1 cellular context compared by ENCODE assay signal in genomic region chr1:205474571-205474970, GRCh38.
TF ChIP-seq lines count a peak whose summit lies in the region.

No MANE protein-coding gene starts in this region.

TF ChIP-seq in H1, 55 proteins besides CTCF, POLR2A, EP300 and RAD21:
- TF ChIP-seq SIN3A (conservative IDR thresholded peaks at IDR 0.05 in 1 of 2, IDR thresholded peaks at IDR 0.05 in 1 of 2; ENCODE audit: low read depth in 1 of 2, low read length in 2 of 2) (no peak), TAF7 (optimal IDR thresholded peaks at IDR 0.05; ENCODE audit: borderline replicate concordance, low read depth, low read length) (no peak), SAP30 (IDR thresholded peaks at IDR 0.05; ENCODE audit: insufficient read depth, insufficient replicate concordance, low read length) (no peak), YY1 (IDR thresholded peaks at IDR 0.05; ENCODE audit: low read depth, low read length) (no peak), TCF12 (IDR thresholded peaks at IDR 0.05; ENCODE audit: low read depth, low read length) (no peak), HDAC6 (IDR thresholded peaks at IDR 0.05; ENCODE audit: low read depth, low read length) (no peak), CTBP2 (IDR thresholded peaks at IDR 0.05; ENCODE audit: borderline replicate concordance, insufficient read depth, insufficient read length, low read length) (no peak), KDM5A (IDR thresholded peaks at IDR 0.05; ENCODE audit: low read length) (no peak), ATF3 (IDR thresholded peaks at IDR 0.05; ENCODE audit: insufficient read depth, low read depth, low read length) (no peak), ASH2L (IDR thresholded peaks at IDR 0.05; ENCODE audit: low read length) (no peak), BCL11A (IDR thresholded peaks at IDR 0.05; ENCODE audit: low read depth in 2 of 2, low read length in 2 of 2) (no peak), CHD1 (IDR thresholded peaks at IDR 0.05; ENCODE audit: low read depth, low read length) (no peak), RNF2 (IDR thresholded peaks at IDR 0.05; ENCODE audit: borderline replicate concordance, low read depth, low read length, missing control alignments, poor library complexity, severe bottlenecking) (no peak), SIRT6 (IDR thresholded peaks at IDR 0.05; ENCODE audit: low read length) (no peak), PHF8 (conservative IDR thresholded peaks at IDR 0.05; ENCODE audit: low read depth, low read length) (no peak), BRCA1 (IDR thresholded peaks at IDR 0.05; ENCODE audit: low read depth, low read length) (no peak), HDAC2 (IDR thresholded peaks at IDR 0.05; ENCODE audit: borderline replicate concordance in 1 of 2, low read depth in 2 of 2, low read length in 2 of 2) (no peak), KDM1A (IDR thresholded peaks at IDR 0.05; ENCODE audit: borderline replicate concordance, low read length) (no peak)
